In genomic region chr2:27752551-27753237, GRCh38 we compare ENCODE assay signal across 1 cellular context.
TF ChIP-seq lines count a peak whose summit lies in the region.

No MANE protein-coding gene starts in this region.

TF ChIP-seq in K562, 482 proteins besides CTCF, POLR2A, EP300 and RAD21 (continued from another document and continues in another):
- TF ChIP-seq, protein P1, sequence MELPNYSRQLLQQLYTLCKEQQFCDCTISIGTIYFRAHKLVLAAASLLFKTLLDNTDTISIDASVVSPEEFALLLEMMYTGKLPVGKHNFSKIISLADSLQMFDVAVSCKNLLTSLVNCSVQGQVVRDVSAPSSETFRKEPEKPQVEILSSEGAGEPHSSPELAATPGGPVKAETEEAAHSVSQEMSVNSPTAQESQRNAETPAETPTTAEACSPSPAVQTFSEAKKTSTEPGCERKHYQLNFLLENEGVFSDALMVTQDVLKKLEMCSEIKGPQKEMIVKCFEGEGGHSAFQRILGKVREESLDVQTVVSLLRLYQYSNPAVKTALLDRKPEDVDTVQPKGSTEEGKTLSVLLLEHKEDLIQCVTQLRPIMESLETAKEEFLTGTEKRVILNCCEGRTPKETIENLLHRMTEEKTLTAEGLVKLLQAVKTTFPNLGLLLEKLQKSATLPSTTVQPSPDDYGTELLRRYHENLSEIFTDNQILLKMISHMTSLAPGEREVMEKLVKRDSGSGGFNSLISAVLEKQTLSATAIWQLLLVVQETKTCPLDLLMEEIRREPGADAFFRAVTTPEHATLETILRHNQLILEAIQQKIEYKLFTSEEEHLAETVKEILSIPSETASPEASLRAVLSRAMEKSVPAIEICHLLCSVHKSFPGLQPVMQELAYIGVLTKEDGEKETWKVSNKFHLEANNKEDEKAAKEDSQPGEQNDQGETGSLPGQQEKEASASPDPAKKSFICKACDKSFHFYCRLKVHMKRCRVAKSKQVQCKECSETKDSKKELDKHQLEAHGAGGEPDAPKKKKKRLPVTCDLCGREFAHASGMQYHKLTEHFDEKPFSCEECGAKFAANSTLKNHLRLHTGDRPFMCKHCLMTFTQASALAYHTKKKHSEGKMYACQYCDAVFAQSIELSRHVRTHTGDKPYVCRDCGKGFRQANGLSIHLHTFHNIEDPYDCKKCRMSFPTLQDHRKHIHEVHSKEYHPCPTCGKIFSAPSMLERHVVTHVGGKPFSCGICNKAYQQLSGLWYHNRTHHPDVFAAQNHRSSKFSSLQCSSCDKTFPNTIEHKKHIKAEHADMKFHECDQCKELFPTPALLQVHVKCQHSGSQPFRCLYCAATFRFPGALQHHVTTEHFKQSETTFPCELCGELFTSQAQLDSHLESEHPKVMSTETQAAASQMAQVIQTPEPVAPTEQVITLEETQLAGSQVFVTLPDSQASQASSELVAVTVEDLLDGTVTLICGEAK (IDR thresholded peaks at IDR 0.05), result 0 out of 2 replicates have a peak, but pooled peaks have one; percentile 13
- TF ChIP-seq, protein P1 (CRISPR knock-in tag; IDR thresholded peaks at IDR 0.05), result no peak
- TF ChIP-seq ZNF3 (CRISPR knock-in tag; IDR thresholded peaks at IDR 0.05) (no peak), ELF1 (tag; IDR thresholded peaks at IDR 0.05) (no peak; the same call in 1 of the 2 replicates), ARNT (IDR thresholded peaks at IDR 0.05) (no peak), GTF2E2 (tag; IDR thresholded peaks at IDR 0.05) (no peak), HNRNPK (IDR thresholded peaks at IDR 0.05; ENCODE audit: low read depth, low read length, poor library complexity, severe bottlenecking) (no peak), ZNF583 (CRISPR knock-in tag; IDR thresholded peaks at IDR 0.05) (no peak), ZKSCAN1 (IDR thresholded peaks at IDR 0.05; ENCODE audit: low read depth, low read length) (no peak), NR2C1 (IDR thresholded peaks at IDR 0.05) (no peak), NR2C1 (tag; IDR thresholded peaks at IDR 0.05) (no peak), ADNP (tag; IDR thresholded peaks at IDR 0.05) (no peak), ZNF282 (CRISPR knock-in tag; IDR thresholded peaks at IDR 0.05) (no peak), SMARCA4 (IDR thresholded peaks at IDR 0.05) (peak; percentile 55; the same call in 1 of the 2 replicates), ATF6 (CRISPR knock-in tag; IDR thresholded peaks at IDR 0.05) (no peak), ZEB2 (IDR thresholded peaks at IDR 0.05) (peak; percentile 83; the same call in 1 of the 2 replicates), CHD4 (IDR thresholded peaks at IDR 0.05; ENCODE audit: insufficient read depth, insufficient replicate concordance, low read depth, low read length, poor library complexity, severe bottlenecking) (no peak), ZNF224 (CRISPR knock-in tag; IDR thresholded peaks at IDR 0.05) (no peak), RNF2 (IDR thresholded peaks at IDR 0.05) (no peak; the same call in 1 of the 2 replicates), LARP7 (IDR thresholded peaks at IDR 0.05) (no peak), TRIM24 (IDR thresholded peaks at IDR 0.05) (peak; percentile 24 to 66; a peak in 3 of 4 replicates), PKNOX1 (IDR thresholded peaks at IDR 0.05) (no peak), MTA3 (IDR thresholded peaks at IDR 0.05; ENCODE audit: borderline replicate concordance) (no peak), CREM (IDR thresholded peaks at IDR 0.05; ENCODE audit: low read depth) (peak; percentile 33; the same call in 1 of the 2 replicates), KAT8 (IDR thresholded peaks at IDR 0.05; ENCODE audit: low read depth) (no peak), PCBP1 (IDR thresholded peaks at IDR 0.05; ENCODE audit: low read depth, low read length, poor library complexity, severe bottlenecking) (no peak), RFX7 (CRISPR knock-in tag; IDR thresholded peaks at IDR 0.05) (no peak), RBM22 (IDR thresholded peaks at IDR 0.05; ENCODE audit: low read depth, low read length, poor library complexity, severe bottlenecking) (no peak), TEAD4 (IDR thresholded peaks at IDR 0.05; ENCODE audit: low read length) (no peak), TEAD4 (CRISPR knock-in tag; IDR thresholded peaks at IDR 0.05; ENCODE audit: borderline replicate concordance) (no peak), FOS (IDR thresholded peaks at IDR 0.05; ENCODE audit: extremely low read depth, insufficient read length) (no peak)
- TF ChIP-seq, protein P2, sequence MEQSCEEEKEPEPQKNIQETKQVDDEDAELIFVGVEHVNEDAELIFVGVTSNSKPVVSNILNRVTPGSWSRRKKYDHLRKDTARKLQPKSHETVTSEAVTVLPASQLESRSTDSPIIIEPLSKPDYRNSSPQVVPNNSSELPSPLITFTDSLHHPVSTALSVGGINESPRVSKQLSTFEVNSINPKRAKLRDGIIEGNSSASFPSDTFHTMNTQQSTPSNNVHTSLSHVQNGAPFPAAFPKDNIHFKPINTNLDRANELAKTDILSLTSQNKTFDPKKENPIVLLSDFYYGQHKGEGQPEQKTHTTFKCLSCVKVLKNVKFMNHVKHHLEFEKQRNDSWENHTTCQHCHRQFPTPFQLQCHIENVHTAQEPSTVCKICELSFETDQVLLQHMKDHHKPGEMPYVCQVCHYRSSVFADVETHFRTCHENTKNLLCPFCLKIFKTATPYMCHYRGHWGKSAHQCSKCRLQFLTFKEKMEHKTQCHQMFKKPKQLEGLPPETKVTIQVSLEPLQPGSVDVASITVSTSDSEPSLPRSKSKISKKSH (CRISPR knock-in tag; IDR thresholded peaks at IDR 0.05), result no peak
- TF ChIP-seq, protein P3, sequence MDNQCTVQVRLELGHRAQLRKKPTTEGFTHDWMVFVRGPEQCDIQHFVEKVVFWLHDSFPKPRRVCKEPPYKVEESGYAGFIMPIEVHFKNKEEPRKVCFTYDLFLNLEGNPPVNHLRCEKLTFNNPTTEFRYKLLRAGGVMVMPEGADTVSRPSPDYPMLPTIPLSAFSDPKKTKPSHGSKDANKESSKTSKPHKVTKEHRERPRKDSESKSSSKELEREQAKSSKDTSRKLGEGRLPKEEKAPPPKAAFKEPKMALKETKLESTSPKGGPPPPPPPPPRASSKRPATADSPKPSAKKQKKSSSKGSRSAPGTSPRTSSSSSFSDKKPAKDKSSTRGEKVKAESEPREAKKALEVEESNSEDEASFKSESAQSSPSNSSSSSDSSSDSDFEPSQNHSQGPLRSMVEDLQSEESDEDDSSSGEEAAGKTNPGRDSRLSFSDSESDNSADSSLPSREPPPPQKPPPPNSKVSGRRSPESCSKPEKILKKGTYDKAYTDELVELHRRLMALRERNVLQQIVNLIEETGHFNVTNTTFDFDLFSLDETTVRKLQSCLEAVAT (IDR thresholded peaks at IDR 0.05), result no peak
- TF ChIP-seq, protein P4, sequence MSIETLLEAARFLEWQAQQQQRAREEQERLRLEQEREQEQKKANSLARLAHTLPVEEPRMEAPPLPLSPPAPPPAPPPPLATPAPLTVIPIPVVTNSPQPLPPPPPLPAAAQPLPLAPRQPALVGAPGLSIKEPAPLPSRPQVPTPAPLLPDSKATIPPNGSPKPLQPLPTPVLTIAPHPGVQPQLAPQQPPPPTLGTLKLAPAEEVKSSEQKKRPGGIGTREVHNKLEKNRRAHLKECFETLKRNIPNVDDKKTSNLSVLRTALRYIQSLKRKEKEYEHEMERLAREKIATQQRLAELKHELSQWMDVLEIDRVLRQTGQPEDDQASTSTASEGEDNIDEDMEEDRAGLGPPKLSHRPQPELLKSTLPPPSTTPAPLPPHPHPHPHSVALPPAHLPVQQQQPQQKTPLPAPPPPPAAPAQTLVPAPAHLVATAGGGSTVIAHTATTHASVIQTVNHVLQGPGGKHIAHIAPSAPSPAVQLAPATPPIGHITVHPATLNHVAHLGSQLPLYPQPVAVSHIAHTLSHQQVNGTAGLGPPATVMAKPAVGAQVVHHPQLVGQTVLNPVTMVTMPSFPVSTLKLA (conservative IDR thresholded peaks at IDR 0.05), result no peak
- TF ChIP-seq, protein P5, sequence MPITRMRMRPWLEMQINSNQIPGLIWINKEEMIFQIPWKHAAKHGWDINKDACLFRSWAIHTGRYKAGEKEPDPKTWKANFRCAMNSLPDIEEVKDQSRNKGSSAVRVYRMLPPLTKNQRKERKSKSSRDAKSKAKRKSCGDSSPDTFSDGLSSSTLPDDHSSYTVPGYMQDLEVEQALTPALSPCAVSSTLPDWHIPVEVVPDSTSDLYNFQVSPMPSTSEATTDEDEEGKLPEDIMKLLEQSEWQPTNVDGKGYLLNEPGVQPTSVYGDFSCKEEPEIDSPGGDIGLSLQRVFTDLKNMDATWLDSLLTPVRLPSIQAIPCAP (CRISPR knock-in tag; IDR thresholded peaks at IDR 0.05; ENCODE audit: borderline replicate concordance), result no peak
- TF ChIP-seq, protein P6, sequence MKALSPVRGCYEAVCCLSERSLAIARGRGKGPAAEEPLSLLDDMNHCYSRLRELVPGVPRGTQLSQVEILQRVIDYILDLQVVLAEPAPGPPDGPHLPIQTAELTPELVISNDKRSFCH (CRISPR knock-in tag; IDR thresholded peaks at IDR 0.05), result no peak
- TF ChIP-seq, protein P6 (tag; IDR thresholded peaks at IDR 0.05), result no peak
- TF ChIP-seq, protein P7, sequence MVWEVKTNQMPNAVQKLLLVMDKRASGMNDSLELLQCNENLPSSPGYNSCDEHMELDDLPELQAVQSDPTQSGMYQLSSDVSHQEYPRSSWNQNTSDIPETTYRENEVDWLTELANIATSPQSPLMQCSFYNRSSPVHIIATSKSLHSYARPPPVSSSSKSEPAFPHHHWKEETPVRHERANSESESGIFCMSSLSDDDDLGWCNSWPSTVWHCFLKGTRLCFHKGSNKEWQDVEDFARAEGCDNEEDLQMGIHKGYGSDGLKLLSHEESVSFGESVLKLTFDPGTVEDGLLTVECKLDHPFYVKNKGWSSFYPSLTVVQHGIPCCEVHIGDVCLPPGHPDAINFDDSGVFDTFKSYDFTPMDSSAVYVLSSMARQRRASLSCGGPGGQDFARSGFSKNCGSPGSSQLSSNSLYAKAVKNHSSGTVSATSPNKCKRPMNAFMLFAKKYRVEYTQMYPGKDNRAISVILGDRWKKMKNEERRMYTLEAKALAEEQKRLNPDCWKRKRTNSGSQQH (CRISPR knock-in tag; IDR thresholded peaks at IDR 0.05), result no peak
